Comparison of ENCODE assay signal across 17 cellular contexts in the genomic region with DNA sequence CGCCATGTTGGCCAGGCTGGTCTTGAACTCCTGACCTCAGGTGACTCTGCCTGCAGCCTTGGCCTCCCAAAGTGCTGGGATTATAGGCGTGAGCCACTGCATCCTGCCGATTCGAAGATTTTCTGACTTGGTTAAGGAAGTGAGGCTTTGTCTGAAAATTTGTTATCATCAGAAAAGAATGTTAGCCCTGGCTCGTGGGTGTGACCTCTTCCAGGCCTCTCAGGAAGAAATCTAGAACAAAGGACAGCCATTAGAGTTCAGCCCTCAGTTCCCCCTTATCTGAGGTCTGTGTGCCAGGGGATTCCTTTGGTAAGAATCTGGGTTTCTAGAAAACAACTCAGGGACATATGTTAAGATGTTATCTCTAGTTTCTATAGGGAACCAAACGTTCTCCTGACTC. TPM values are rescaled to one million over a fixed set of nuclear protein-coding genes. Genes with fewer than 3 reads are reported as not detected.
DNase-seq lines count a peak whose midpoint lies in the region; ATAC-seq, FAIRE-seq and TF ChIP-seq lines count a peak whose summit lies in the region.
"Had no signal": no experiment of that assay in that cellular context is flagged by ENCODE, and none has a peak within 500 bp of the region (broad histone marks: within the 10 kb centered on the region; RNA-seq: fewer than 3 reads in every experiment).

No MANE protein-coding gene starts in this region.

- ATAC-seq in left cardiac atrium (peak in 1 of 2 donors; percentile 48), Right ventricle myocardium inferior (no peak), left ventricle myocardium superior (peak; percentile 66), upper lobe of left lung (ENCODE audit: low FRiP score in 2 of 2) (no peak), HG02970 (IDR thresholded peaks at IDR 0.05; ENCODE audit: low FRiP score, unreplicated experiment) (no peak)
- ATAC-seq: GM23338 had no signal

- H3K9me3 ChIP-seq in upper lobe of left lung: no peaks in the 10 kb centered on the region
- no peaks in the 10 kb centered on the region for H3K9me3 ChIP-seq in small intestine (ENCODE audit: control insufficient read depth, low read depth)

- TF ChIP-seq CTCF in upper lobe of left lung (IDR thresholded peaks at IDR 0.05): no peak

- intact Hi-C loops in left cardiac atrium (cut with DNase I) (loop anchor here in 1 of 2 donors (10.0 kb wide), 1 partner anchor 213 kb away; a partner anchor contains a TSS), Right ventricle myocardium inferior (cut with DNase I) (no loop called here), left ventricle myocardium superior (cut with micrococcal nuclease) (no loop called here)

- no peak for FAIRE-seq in small intestine (lab: Jason Lieb, UNC)
- FAIRE-seq: frontal cortex, GM12891 had no signal

- H3K4me1 ChIP-seq in upper lobe of left lung: peaks cover 9 to 21% (median 13%) of the 10 kb centered on the region in 4 donors
- H3K4me1 ChIP-seq in small intestine (ENCODE audit: control insufficient read depth in 2 of 2, insufficient read depth in 1 of 2, low read depth in 1 of 2, low read length in 1 of 2): peaks cover 0 to 2% of the 10 kb centered on the region in 2 donors

- no peaks in the 10 kb centered on the region for H3K27me3 ChIP-seq in upper lobe of left lung
- H3K27me3 ChIP-seq in small intestine (ENCODE audit: control insufficient read depth in 2 of 2, insufficient read depth in 2 of 2, low read length in 2 of 2): no peaks in the 10 kb centered on the region

- DNase-seq in left cardiac atrium (peak; percentile 51), Right ventricle myocardium inferior (ENCODE audit: missing footprints) (no peak), amniotic epithelial cell (ENCODE audit: low read depth) (peak; percentile 69), left ventricle myocardium superior (no peak), upper lobe of left lung (no peak), small intestine (no peak)
- DNase-seq in activated T-cell treated with anti-CD3 and anti-CD28 coated beads, Interleukin-2, amount 50 U/mL, for 1 hour: no peak
- DNase-seq: activated naive CD4-positive, alpha-beta T cell treated with anti-CD3 and anti-CD28 coated beads, Interleukin-2, amount 50 U/mL, for 16 hours; NCI-H1105 treated with DMSO at 0.1 percent for 48 hours; NCI-H510A; nucleus accumbens had no signal

- 41 to 44% methylated on average over 6 of the region's 6 CpGs for WGBS in upper lobe of left lung, 2 donors
- 50 to 59% (median 58%) methylated on average over 6 of the region's 6 CpGs for WGBS in small intestine, 3 donors

- H3K36me3 ChIP-seq in upper lobe of left lung (no peaks in the 10 kb centered on the region), small intestine (ENCODE audit: control insufficient read depth in 2 of 2, insufficient read depth in 2 of 2, low read length in 2 of 2) (no peaks in the 10 kb centered on the region)

- TF ChIP-seq EP300 in upper lobe of left lung (IDR thresholded peaks at IDR 0.05): no peak

- no peak for TF ChIP-seq POLR2A in upper lobe of left lung (IDR thresholded peaks at IDR 0.05)

- H3K27ac ChIP-seq in upper lobe of left lung (peak overlapping the region; percentile 26 to 75 (median 48)), small intestine (ENCODE audit: low read depth in 1 of 2, low read length in 1 of 2) (no peak overlapping the region)

- H3K4me3 ChIP-seq in upper lobe of left lung (no peak overlapping the region), small intestine (ENCODE audit: low read depth in 1 of 2, low read length in 2 of 2) (no peak overlapping the region)
- H3K4me3 ChIP-seq: coronary artery, GM23338 had no signal

RNA-seq across cellular contexts. Expression of a gene that starts 6.2 kb away (rescaled TPM):
- not detected for total RNA-seq in left cardiac atrium
- not detected for total RNA-seq in Right ventricle myocardium inferior
- not detected for total RNA-seq in left ventricle myocardium superior
- not detected for total RNA-seq in upper lobe of left lung
- not detected for polyA plus RNA-seq in small intestine
- total RNA-seq: activated CD8-positive, alpha-beta memory T cell treated with anti-CD3 and anti-CD28 coated beads for 36 hours; frontal cortex; GM23338 had no signal
- polyA plus RNA-seq: GM23338 had no signal

RNA-seq across cellular contexts. Expression of a gene that starts 42.4 kb away (rescaled TPM):
- total RNA-seq in left cardiac atrium (10 to 100 TPM in 1 of 2 donors, 1 to 10 TPM in 1; 7.6 to 13.1 TPM), Right ventricle myocardium inferior (9.6 TPM), left ventricle myocardium superior (9.8 TPM), upper lobe of left lung (10 to 100 TPM in 3 of 6 donors, 1 to 10 TPM in 3; 3.3 to 19.9 (median 8.5) TPM)
- polyA plus RNA-seq in small intestine: under 1 TPM; 0.45 to 0.81 (median 0.54) TPM
- total RNA-seq: activated CD8-positive, alpha-beta memory T cell treated with anti-CD3 and anti-CD28 coated beads for 36 hours; GM23338 had no signal
- polyA plus RNA-seq: GM23338 had no signal

RNA-seq across cellular contexts. Expression of a gene that starts 45.7 kb away (rescaled TPM):
- total RNA-seq in left cardiac atrium: 1 to 10 TPM; 4.6 to 9.3 TPM
- 8.1 TPM for total RNA-seq in Right ventricle myocardium inferior
- 9.0 TPM for total RNA-seq in left ventricle myocardium superior
- total RNA-seq in upper lobe of left lung: 10 to 100 TPM in 4 of 6 donors, 1 to 10 TPM in 2; 2.1 to 19.1 (median 10.6) TPM
- polyA plus RNA-seq in small intestine: 10 to 100 TPM in 1 of 3 donors, 1 to 10 TPM in 2; 7.2 to 17.8 (median 7.8) TPM
- total RNA-seq: activated CD8-positive, alpha-beta memory T cell treated with anti-CD3 and anti-CD28 coated beads for 36 hours; GM23338 had no signal
- polyA plus RNA-seq: GM23338 had no signal

Comparison
In these comparisons a context has a peak if more than half of its experiments do, and no peak if none do; other contexts are left out.
1. DNase-seq: peak in left cardiac atrium (single experiment) and amniotic epithelial cell (single experiment); none in Right ventricle myocardium inferior (single experiment), left ventricle myocardium superior (single experiment), upper lobe of left lung (0 of 2), small intestine (single experiment) and activated T-cell treated with anti-CD3 and anti-CD28 coated beads, Interleukin-2, amount 50 U/mL, for 1 hour (single experiment).
2. H3K27ac ChIP-seq: peak in upper lobe of left lung (4 of 4); none in small intestine (0 of 2).